ENCODE assay signal across 16 cellular contexts in the genomic region with DNA sequence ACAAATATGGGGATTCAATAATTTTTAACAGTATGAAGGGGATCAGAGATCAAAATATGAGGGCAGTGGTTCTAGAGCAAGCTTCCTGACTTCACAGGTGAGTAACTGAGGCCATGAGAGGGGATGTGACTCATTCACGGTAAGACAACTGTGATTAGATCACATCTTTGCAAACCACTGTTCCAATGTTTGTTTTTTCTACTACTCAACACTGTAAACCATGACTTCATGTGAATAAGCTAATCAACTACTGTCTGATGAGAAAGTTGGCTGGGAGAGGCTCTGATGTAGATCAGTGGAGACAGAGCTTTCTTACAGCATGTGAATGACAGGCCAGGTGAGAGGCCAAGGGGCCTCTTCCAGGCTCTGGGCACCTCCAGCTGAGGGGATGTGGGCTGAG.
DNase-seq lines count a peak whose midpoint lies in the region; ATAC-seq and TF ChIP-seq lines count a peak whose summit lies in the region.
"Had no signal": no experiment of that assay in that cellular context is flagged by ENCODE, and none has a peak within 500 bp of the region (broad histone marks: within the 10 kb centered on the region; RNA-seq: fewer than 3 reads in every experiment).

No MANE protein-coding gene starts in this region.

- CTCF ChIA-PET in RWPE1 (lab: Yijun Ruan, JAX): interaction anchor here (0.5 kb wide), 1 partner anchor 196 kb away, joined by 4 read pairs; no protein-coding TSS in a partner anchor

- H3K36me3 ChIP-seq in GM23338 (ENCODE audit: insufficient read depth) (no peaks in the 10 kb centered on the region), hepatocyte (replicated peaks; ENCODE audit: insufficient read depth, low read depth) (no peaks in the 10 kb centered on the region), HAP-1 (replicated peaks) (no peaks in the 10 kb centered on the region)
- H3K36me3 ChIP-seq: vagina had no signal

- H4K20me1 ChIP-seq in GM23338 (replicated peaks; ENCODE audit: insufficient read depth) (no peaks in the 10 kb centered on the region), hepatocyte (ENCODE audit: insufficient read depth, poor library complexity, severe bottlenecking) (no peaks in the 10 kb centered on the region)

- 67% methylated on average over 1 of the region's 1 CpG for WGBS in hepatocyte (ENCODE audit: low lambda C conversion rate, missing lambda C conversion rate)

- H3K9me3 ChIP-seq in hepatocyte (ENCODE audit: low read depth) (no peaks in the 10 kb centered on the region), HAP-1 (no peaks in the 10 kb centered on the region)
- H3K9me3 ChIP-seq: vagina had no signal

- H3K27ac Mint-ChIP-seq in GM23338: no peak overlapping the region
- H3K27ac Mint-ChIP-seq: naive B cell; stimulated activated memory B cell treated with anti-CD40 and anti-IgM and Interleukin-4, amounts not matched to agents 10 μg/mL and 1 μg/mL and 100 μg/mL, for 72 hours had no signal

- H3K27me3 Mint-ChIP-seq in GM23338 (ENCODE audit: insufficient read depth, low read depth, poor library complexity): peaks cover 2% of the 10 kb centered on the region

- H2AFZ ChIP-seq in GM23338: peak overlapping the region; percentile 53; the same call in 1 of the 2 replicates
- no peak overlapping the region for H2AFZ ChIP-seq in hepatocyte

- H3K4me3 ChIP-seq in GM23338: no peak overlapping the region
- H3K4me3 ChIP-seq in hepatocyte: no peak overlapping the region
- H3K4me3 ChIP-seq in HAP-1: no peak overlapping the region
- H3K4me3 ChIP-seq: vagina had no signal

- H3K9me2 ChIP-seq in GM23338 (ENCODE audit: insufficient read depth): no peaks in the 10 kb centered on the region
- H3K9me2 ChIP-seq in hepatocyte (replicated peaks; ENCODE audit: insufficient read depth): no peaks in the 10 kb centered on the region

- POLR2A ChIA-PET in RWPE1 (lab: Yijun Ruan, JAX; ENCODE audit: low non-redundant PET): no interaction called here

- TF ChIP-seq CTCF in GM23338 (conservative IDR thresholded peaks at IDR 0.05; ENCODE audit: low read depth in 2 of 2): no peak
- TF ChIP-seq CTCF in RWPE1 (conservative IDR thresholded peaks at IDR 0.05; ENCODE audit: low read depth): no peak
- no peak for TF ChIP-seq CTCF in hepatocyte (IDR thresholded peaks at IDR 0.05; ENCODE audit: poor library complexity)

- DNase-seq in ACHN (peak; percentile 10), GM23338 (ENCODE audit: low spot score) (no peak), RWPE1 (ENCODE audit: low spot score) (peak; percentile 81), hepatocyte (ENCODE audit: low spot score) (peak; percentile 39), HAP-1 (ENCODE audit: low spot score in 2 of 2) (no peak), midbrain (lab: John Stamatoyannopoulos, UW) (no peak), CD1c-positive myeloid dendritic cell (ENCODE audit: extremely low spot score) (no peak), amniotic stem cell (lab: John Stamatoyannopoulos, UW) (no peak)
- DNase-seq: foreskin melanocyte; kidney; naive B cell; NCI-H524 treated with DMSO at 0.1 percent for 48 hours; stimulated activated CD4-positive, alpha-beta T cell treated with anti-CD3 and anti-CD28 coated beads, Interleukin-4, amount 100 ng/mL, for 24 hours had no signal

- no peaks in the 10 kb centered on the region for H3K9me3 Mint-ChIP-seq in GM23338
- H3K9me3 Mint-ChIP-seq: stimulated activated memory B cell treated with anti-CD40 and anti-IgM and Interleukin-4, amounts not matched to agents 10 μg/mL and 1 μg/mL and 100 μg/mL, for 72 hours had no signal

- no peaks in the 10 kb centered on the region for H3K36me3 Mint-ChIP-seq in GM23338 (ENCODE audit: low read depth)
- H3K36me3 Mint-ChIP-seq: naive B cell; stimulated activated memory B cell treated with anti-CD40 and anti-IgM and Interleukin-4, amounts not matched to agents 10 μg/mL and 1 μg/mL and 100 μg/mL, for 72 hours had no signal

- no peak for ATAC-seq in GM23338
- ATAC-seq: stimulated activated memory B cell treated with anti-CD40 and anti-IgM and Interleukin-4, amounts not matched to agents 10 μg/mL and 1 μg/mL and 100 μg/mL, for 72 hours had no signal

- H3K4me1 ChIP-seq in GM23338 (ENCODE audit: insufficient read depth) (no peaks in the 10 kb centered on the region), hepatocyte (ENCODE audit: insufficient read depth) (no peaks in the 10 kb centered on the region), HAP-1 (no peaks in the 10 kb centered on the region)

- no peaks in the 10 kb centered on the region for H3K79me2 ChIP-seq in GM23338 (replicated peaks; ENCODE audit: insufficient read depth)
- no peaks in the 10 kb centered on the region for H3K79me2 ChIP-seq in hepatocyte

- in situ Hi-C loops in ACHN (cut with HindIII; ENCODE audit: low pct_ligation_motif_present, low pct_unique_long_range_greater_than_20kb, low sequenced_read_pairs) (no loop called here), HAP-1 (cut with MboI; ENCODE audit: low sequenced_read_pairs) (no loop called here)

- no peaks in the 10 kb centered on the region for H3F3A ChIP-seq in GM23338 (replicated peaks; ENCODE audit: low read depth)

- peaks cover 8% of the 10 kb centered on the region; the same call in 2 of the 3 replicates for H3K4me1 Mint-ChIP-seq in GM23338
- H3K4me1 Mint-ChIP-seq: naive B cell; stimulated activated memory B cell treated with anti-CD40 and anti-IgM and Interleukin-4, amounts not matched to agents 10 μg/mL and 1 μg/mL and 100 μg/mL, for 72 hours had no signal

- H3K4me2 ChIP-seq in GM23338: no peak overlapping the region
- no peak overlapping the region for H3K4me2 ChIP-seq in hepatocyte

- H3K27me3 ChIP-seq in GM23338 (ENCODE audit: insufficient read depth) (no peaks in the 10 kb centered on the region), hepatocyte (no peaks in the 10 kb centered on the region), HAP-1 (ENCODE audit: low read depth) (no peaks in the 10 kb centered on the region)
- H3K27me3 ChIP-seq: vagina had no signal

- no peak overlapping the region for H3K4me3 Mint-ChIP-seq in GM23338
- H3K4me3 Mint-ChIP-seq: naive B cell; stimulated activated memory B cell treated with anti-CD40 and anti-IgM and Interleukin-4, amounts not matched to agents 10 μg/mL and 1 μg/mL and 100 μg/mL, for 72 hours had no signal

- H3K27ac ChIP-seq in GM23338 (ENCODE audit: low read depth) (no peak overlapping the region), RWPE1 (no peak overlapping the region), hepatocyte (peak overlapping the region; percentile 27)
- H3K27ac ChIP-seq: vagina, VCaP had no signal

TF ChIP-seq in GM23338, 12 proteins besides CTCF, POLR2A, EP300 and RAD21 (continues in another document):
- no peak for TF ChIP-seq POLR2AphosphoS5 (IDR thresholded peaks at IDR 0.05; ENCODE audit: low read depth)
- no peak for TF ChIP-seq CREB1 (CRISPR knock-in tag; IDR thresholded peaks at IDR 0.05; ENCODE audit: low read depth)
- TF ChIP-seq, protein P1, sequence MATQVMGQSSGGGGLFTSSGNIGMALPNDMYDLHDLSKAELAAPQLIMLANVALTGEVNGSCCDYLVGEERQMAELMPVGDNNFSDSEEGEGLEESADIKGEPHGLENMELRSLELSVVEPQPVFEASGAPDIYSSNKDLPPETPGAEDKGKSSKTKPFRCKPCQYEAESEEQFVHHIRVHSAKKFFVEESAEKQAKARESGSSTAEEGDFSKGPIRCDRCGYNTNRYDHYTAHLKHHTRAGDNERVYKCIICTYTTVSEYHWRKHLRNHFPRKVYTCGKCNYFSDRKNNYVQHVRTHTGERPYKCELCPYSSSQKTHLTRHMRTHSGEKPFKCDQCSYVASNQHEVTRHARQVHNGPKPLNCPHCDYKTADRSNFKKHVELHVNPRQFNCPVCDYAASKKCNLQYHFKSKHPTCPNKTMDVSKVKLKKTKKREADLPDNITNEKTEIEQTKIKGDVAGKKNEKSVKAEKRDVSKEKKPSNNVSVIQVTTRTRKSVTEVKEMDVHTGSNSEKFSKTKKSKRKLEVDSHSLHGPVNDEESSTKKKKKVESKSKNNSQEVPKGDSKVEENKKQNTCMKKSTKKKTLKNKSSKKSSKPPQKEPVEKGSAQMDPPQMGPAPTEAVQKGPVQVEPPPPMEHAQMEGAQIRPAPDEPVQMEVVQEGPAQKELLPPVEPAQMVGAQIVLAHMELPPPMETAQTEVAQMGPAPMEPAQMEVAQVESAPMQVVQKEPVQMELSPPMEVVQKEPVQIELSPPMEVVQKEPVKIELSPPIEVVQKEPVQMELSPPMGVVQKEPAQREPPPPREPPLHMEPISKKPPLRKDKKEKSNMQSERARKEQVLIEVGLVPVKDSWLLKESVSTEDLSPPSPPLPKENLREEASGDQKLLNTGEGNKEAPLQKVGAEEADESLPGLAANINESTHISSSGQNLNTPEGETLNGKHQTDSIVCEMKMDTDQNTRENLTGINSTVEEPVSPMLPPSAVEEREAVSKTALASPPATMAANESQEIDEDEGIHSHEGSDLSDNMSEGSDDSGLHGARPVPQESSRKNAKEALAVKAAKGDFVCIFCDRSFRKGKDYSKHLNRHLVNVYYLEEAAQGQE (IDR thresholded peaks at IDR 0.05; ENCODE audit: unreplicated experiment): no peak
- no peak for TF ChIP-seq NANOG (IDR thresholded peaks at IDR 0.05; ENCODE audit: borderline replicate concordance)
- TF ChIP-seq EZH2 (IDR thresholded peaks at IDR 0.05; ENCODE audit: low read depth, unreplicated experiment): no peak
- TF ChIP-seq JUNB (IDR thresholded peaks at IDR 0.05; ENCODE audit: unreplicated experiment): no peak
- no peak for TF ChIP-seq ZNF331 (CRISPR knock-in tag; IDR thresholded peaks at IDR 0.05; ENCODE audit: low read depth)
- no peak for TF ChIP-seq EZH2phosphoT487 (IDR thresholded peaks at IDR 0.05; ENCODE audit: unreplicated experiment)
- TF ChIP-seq ZNF114 (CRISPR knock-in tag; IDR thresholded peaks at IDR 0.05): no peak

Comparison
In these comparisons a context has a peak if more than half of its experiments do, and no peak if none do; other contexts are left out.
1. DNase-seq: peak in ACHN (single experiment), RWPE1 (single experiment) and hepatocyte (single experiment); none in GM23338 (single experiment), HAP-1 (0 of 2), midbrain (single experiment), CD1c-positive myeloid dendritic cell (single experiment) and amniotic stem cell (single experiment).